1 cellular context compared by ENCODE assay signal in the genomic region with DNA sequence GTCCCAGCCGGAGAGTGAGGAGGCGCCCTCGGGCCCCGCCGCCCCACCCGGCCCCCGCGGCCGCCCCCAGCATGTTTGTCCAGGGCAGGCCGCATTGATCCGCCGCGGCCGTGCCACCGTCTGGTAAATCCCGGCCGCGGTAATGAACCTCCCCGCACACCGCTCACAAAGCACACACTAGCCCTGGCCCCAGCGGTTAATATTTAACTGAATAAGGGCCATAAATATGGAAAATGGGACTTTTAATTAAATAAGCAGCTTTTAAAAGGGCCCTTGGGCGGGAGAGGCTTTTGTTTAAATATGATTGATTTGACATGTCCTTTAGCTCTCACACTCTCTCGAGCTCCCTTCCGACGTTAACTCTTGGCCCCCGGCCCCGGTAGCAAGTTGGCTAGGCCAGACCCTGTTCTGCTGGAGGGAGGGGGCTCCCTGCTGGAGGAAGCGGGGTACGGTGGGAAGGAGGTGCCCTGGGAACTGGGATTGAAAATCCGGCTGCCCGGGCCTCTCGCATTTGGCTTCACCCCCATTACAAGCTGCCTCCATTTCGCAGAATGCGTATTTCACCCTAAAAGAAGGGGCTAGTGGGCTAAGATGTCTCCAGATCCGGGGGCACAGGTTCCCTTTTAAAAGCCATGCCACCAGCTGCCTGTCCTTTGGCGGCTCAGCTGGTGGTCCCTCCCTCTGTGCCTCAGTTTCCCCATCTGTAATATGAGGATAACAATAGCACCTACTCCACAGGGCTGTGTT.
TF ChIP-seq lines count a peak whose summit lies in the region.

No MANE protein-coding gene starts in this region.

TF ChIP-seq in HepG2, 621 proteins besides CTCF, POLR2A, EP300 and RAD21 (continued from another document and continues in another):
- TF ChIP-seq, protein P1, sequence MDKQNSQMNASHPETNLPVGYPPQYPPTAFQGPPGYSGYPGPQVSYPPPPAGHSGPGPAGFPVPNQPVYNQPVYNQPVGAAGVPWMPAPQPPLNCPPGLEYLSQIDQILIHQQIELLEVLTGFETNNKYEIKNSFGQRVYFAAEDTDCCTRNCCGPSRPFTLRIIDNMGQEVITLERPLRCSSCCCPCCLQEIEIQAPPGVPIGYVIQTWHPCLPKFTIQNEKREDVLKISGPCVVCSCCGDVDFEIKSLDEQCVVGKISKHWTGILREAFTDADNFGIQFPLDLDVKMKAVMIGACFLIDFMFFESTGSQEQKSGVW (CRISPR knock-in tag; IDR thresholded peaks at IDR 0.05; ENCODE audit: borderline replicate concordance), result no peak
- TF ChIP-seq ISL2 (CRISPR knock-in tag; IDR thresholded peaks at IDR 0.05) (peak; percentile 34; the same call in 1 of the 2 replicates), ARNTL (CRISPR knock-in tag; IDR thresholded peaks at IDR 0.05) (no peak; the same call in 1 of the 2 replicates), ZZZ3 (CRISPR knock-in tag; IDR thresholded peaks at IDR 0.05; ENCODE audit: borderline replicate concordance) (no peak), RFXANK (CRISPR knock-in tag; IDR thresholded peaks at IDR 0.05) (no peak), RARA (CRISPR knock-in tag; IDR thresholded peaks at IDR 0.05) (peak; percentile 88), MYC (CRISPR knock-in tag; IDR thresholded peaks at IDR 0.05; ENCODE audit: borderline replicate concordance) (peak; percentile 42; the same call in 1 of the 2 replicates), ZNF629 (CRISPR knock-in tag; conservative IDR thresholded peaks at IDR 0.05) (peak; percentile 71), TFDP2 (CRISPR knock-in tag; IDR thresholded peaks at IDR 0.05) (0 out of 2 replicates have a peak, but pooled peaks have one; percentile 41), ZMYM3 (CRISPR knock-in tag; IDR thresholded peaks at IDR 0.05) (no peak; the same call in 1 of the 2 replicates), ZNF609 (CRISPR knock-in tag; IDR thresholded peaks at IDR 0.05; ENCODE audit: borderline replicate concordance) (peak; percentile 87), MIXL1 (CRISPR knock-in tag; IDR thresholded peaks at IDR 0.05) (0 out of 2 replicates have a peak, but pooled peaks have one; percentile 59), HMGXB3 (CRISPR knock-in tag; IDR thresholded peaks at IDR 0.05; ENCODE audit: borderline replicate concordance) (no peak), ERF (CRISPR knock-in tag; IDR thresholded peaks at IDR 0.05) (peak; percentile 43; the same call in 1 of the 2 replicates), PREB (CRISPR knock-in tag; IDR thresholded peaks at IDR 0.05) (no peak), ZNF639 (CRISPR knock-in tag; conservative IDR thresholded peaks at IDR 0.05) (0 out of 2 replicates have a peak, but pooled peaks have one; percentile 44), GABPB1 (CRISPR knock-in tag; IDR thresholded peaks at IDR 0.05) (peak; percentile 61), ZNF44 (CRISPR knock-in tag; IDR thresholded peaks at IDR 0.05) (no peak), KDM6A (CRISPR knock-in tag; IDR thresholded peaks at IDR 0.05; ENCODE audit: low read depth) (peak; percentile 67), FOXC1 (CRISPR knock-in tag; IDR thresholded peaks at IDR 0.05; ENCODE audit: borderline replicate concordance) (0 out of 2 replicates have a peak, but pooled peaks have one; percentile 26), ESRRA (CRISPR knock-in tag; IDR thresholded peaks at IDR 0.05; ENCODE audit: low read depth) (0 out of 2 replicates have a peak, but pooled peaks have one; percentile 25)
- TF ChIP-seq, protein P2, sequence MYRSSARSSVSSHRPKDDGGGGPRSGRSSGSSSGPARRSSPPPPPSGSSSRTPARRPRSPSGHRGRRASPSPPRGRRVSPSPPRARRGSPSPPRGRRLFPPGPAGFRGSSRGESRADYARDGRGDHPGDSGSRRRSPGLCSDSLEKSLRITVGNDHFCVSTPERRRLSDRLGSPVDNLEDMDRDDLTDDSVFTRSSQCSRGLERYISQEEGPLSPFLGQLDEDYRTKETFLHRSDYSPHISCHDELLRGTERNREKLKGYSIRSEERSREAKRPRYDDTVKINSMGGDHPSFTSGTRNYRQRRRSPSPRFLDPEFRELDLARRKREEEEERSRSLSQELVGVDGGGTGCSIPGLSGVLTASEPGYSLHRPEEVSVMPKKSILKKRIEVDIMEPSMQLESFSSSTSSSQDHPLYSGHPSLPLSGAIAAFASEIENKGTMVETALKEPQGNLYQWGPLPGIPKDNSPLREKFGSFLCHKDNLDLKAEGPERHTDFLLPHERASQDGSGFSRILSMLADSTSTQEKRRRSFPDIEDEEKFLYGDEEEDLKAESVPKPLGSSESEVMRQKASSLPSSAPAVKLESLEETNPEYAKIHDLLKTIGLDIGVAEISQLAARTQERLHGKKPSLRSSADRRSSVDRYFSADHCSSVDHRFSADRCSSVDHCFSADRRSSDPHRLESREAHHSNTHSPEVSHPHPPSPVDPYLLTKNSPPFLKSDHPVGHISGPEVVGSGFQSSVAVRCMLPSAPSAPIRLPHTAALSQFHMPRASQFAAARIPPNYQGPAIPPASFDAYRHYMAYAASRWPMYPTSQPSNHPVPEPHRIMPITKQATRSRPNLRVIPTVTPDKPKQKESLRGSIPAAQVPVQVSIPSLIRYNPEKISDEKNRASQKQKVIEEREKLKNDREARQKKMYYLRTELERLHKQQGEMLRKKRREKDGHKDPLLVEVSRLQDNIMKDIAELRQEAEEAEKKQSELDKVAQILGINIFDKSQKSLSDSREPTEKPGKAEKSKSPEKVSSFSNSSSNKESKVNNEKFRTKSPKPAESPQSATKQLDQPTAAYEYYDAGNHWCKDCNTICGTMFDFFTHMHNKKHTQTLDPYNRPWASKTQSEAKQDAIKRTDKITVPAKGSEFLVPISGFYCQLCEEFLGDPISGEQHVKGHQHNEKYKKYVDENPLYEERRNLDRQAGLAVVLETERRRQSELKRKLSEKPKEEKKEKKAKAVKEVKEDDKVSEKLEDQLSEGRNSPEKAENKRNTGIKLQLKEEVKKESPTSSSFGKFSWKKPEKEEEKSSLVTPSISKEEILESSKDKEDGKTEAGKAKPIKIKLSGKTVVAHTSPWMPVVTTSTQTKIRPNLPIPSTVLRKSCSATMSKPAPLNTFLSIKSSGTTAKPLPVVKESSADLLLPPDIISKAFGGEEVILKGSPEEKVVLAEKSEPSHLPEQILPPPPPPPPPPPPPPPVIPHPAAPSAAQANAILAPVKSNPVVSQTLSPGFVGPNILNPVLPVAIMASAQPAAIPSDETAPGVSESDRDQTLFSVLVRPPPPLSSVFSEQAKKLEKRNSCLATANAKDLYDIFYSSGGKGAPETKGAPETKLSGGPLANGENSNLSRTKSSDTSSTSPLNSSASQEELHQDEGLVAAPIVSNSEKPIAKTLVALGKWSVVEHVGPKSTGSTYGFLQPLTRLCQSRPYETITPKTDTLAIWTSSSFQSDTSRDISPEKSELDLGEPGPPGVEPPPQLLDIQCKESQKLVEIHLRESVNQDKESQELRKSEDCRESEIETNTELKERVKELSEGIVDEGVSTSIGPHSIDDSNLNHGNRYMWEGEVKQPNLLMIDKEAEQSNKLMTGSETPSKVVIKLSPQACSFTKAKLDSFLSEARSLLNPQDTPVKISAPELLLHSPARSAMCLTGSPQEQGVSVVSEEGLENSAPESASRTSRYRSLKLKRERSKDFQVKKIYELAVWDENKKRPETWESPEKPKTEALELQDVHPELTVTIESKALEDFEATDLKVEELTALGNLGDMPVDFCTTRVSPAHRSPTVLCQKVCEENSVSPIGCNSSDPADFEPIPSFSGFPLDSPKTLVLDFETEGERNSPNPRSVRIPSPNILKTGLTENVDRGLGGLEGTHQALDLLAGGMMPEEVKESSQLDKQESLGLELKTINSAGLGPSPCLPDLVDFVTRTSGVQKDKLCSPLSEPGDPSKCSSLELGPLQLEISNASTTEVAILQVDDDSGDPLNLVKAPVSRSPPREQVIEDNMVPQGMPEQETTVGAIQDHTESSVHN (CRISPR knock-in tag; IDR thresholded peaks at IDR 0.05), result peak; percentile 73; the same call in 1 of the 2 replicates
